In genomic region chr9:130663258-130664171, GRCh38 we compare ENCODE assay signal across 11 cellular contexts. TPM values are rescaled to one million over a fixed set of nuclear protein-coding genes. Genes with fewer than 3 reads are reported as not detected.
A peak's percentile ranks its signal among the peaks of the same experiment; 100 is the strongest.
DNase-seq lines count a peak whose midpoint lies in the region; ATAC-seq, FAIRE-seq and TF ChIP-seq lines count a peak whose summit lies in the region.
"Had no signal": no experiment of that assay in that cellular context is flagged by ENCODE, and none has a peak within 500 bp of the region (broad histone marks: within the 10 kb centered on the region; RNA-seq: fewer than 3 reads in every experiment).

No MANE protein-coding gene starts in this region.

- TF ChIP-seq EP300 in K562 (IDR thresholded peaks at IDR 0.05; ENCODE audit: low read length) = no peak

- CTCF ChIA-PET in CD4-positive, alpha-beta memory T cell (lab: Charles Lee; ENCODE audit: partially characterized antibody) = interaction anchor here (1.2 kb wide), 1 partner anchor 22 kb away, joined by 3 read pairs; no protein-coding TSS in a partner anchor
- CTCF ChIA-PET in K562 (lab: Yijun Ruan, JAX; ENCODE audit: low intra/inter-chr PET ratio) = no interaction called here

- peak overlapping the region in 1 of 7 donors; percentile 64 for H3K27ac Mint-ChIP-seq in CD4-positive, alpha-beta memory T cell
- no peak overlapping the region for H3K27ac Mint-ChIP-seq in mesothelial cell of epicardium
- no peak overlapping the region for H3K27ac Mint-ChIP-seq in osteocyte (ENCODE audit: unreplicated experiment)

- H3K9me1 ChIP-seq in K562 (ENCODE audit: control insufficient read depth, insufficient read depth, low read length) = no peaks in the 10 kb centered on the region

- peaks cover 40 to 48% of the 10 kb centered on the region in 2 donors for H3K27me3 Mint-ChIP-seq in CD4-positive, alpha-beta memory T cell
- H3K27me3 Mint-ChIP-seq in mesothelial cell of epicardium (ENCODE audit: low read depth) = peaks cover 97% of the 10 kb centered on the region
- H3K27me3 Mint-ChIP-seq in osteocyte (ENCODE audit: unreplicated experiment) = peaks cover 73% of the 10 kb centered on the region

- ATAC-seq in K562 (peak; percentile 63), HG02610 (IDR thresholded peaks at IDR 0.05; ENCODE audit: unreplicated experiment) (no peak)

- no peak for TF ChIP-seq POLR2A in K562 (conservative IDR thresholded peaks at IDR 0.05)

- H3K4me3 ChIP-seq in CD4-positive, alpha-beta memory T cell (ENCODE audit: low read length in 2 of 2) = peak overlapping the region in 1 of 2 donors; percentile 9
- peak overlapping the region; percentile 56 for H3K4me3 ChIP-seq in HUES6 (ENCODE audit: low read depth, low read length)
- no peak overlapping the region for H3K4me3 ChIP-seq in K562
- no peak overlapping the region for H3K4me3 ChIP-seq in kidney (ENCODE audit: low read length in 2 of 2)
- H3K4me3 ChIP-seq: thyroid gland had no signal

- H3K4me1 ChIP-seq in CD4-positive, alpha-beta memory T cell (ENCODE audit: insufficient read depth, low read length) = peaks cover 53% of the 10 kb centered on the region
- H3K4me1 ChIP-seq in HUES6 (ENCODE audit: control insufficient read depth, insufficient read depth, low read length) (peaks cover 32% of the 10 kb centered on the region), K562 (replicated peaks in 1 of 2; ENCODE audit: control insufficient read depth in 2 of 2, insufficient read depth in 2 of 2, low read length in 2 of 2) (peaks cover 0 to 69% of the 10 kb centered on the region in 2 experiments; a peak in 2 of 5 replicates), kidney (ENCODE audit: control insufficient read depth in 1 of 2, insufficient read depth in 1 of 2, low read depth in 1 of 2, low read length in 2 of 2) (peaks cover 0 to 3% of the 10 kb centered on the region in 2 donors)

- H4K20me1 ChIP-seq in K562 (replicated peaks; ENCODE audit: control insufficient read depth, insufficient read depth, low read length) = peaks cover 6% of the 10 kb centered on the region

- H3K27ac ChIP-seq in CD4-positive, alpha-beta memory T cell (ENCODE audit: low read depth, low read length) = no peak overlapping the region
- no peak overlapping the region for H3K27ac ChIP-seq in HUES6 (ENCODE audit: low read depth, low read length)
- no peak overlapping the region for H3K27ac ChIP-seq in K562 (ENCODE audit: extremely low read depth, low read depth, low read length)
- H3K27ac ChIP-seq in kidney (ENCODE audit: low read depth in 2 of 2, low read length in 2 of 2) = no peak overlapping the region
- H3K27ac ChIP-seq: thyroid gland had no signal

- H2AFZ ChIP-seq in K562 (ENCODE audit: low read depth, low read length) = no peak overlapping the region

- H3K4me1 Mint-ChIP-seq in CD4-positive, alpha-beta memory T cell = peaks cover 5 to 31% (median 23%) of the 10 kb centered on the region in 4 donors
- peaks cover 23% of the 10 kb centered on the region for H3K4me1 Mint-ChIP-seq in mesothelial cell of epicardium
- peaks cover 34% of the 10 kb centered on the region for H3K4me1 Mint-ChIP-seq in osteocyte (ENCODE audit: unreplicated experiment)

- DNase-seq in CD4-positive, alpha-beta memory T cell = no peak
- DNase-seq in K562 (ENCODE audit: extremely low read depth in 1 of 4, low spot score in 3 of 4) (no peak), mesothelial cell of epicardium (ENCODE audit: low spot score in 2 of 2, unreplicated experiment in 2 of 2) (no peak), kidney (no peak), osteocyte (ENCODE audit: extremely low spot score, unreplicated experiment) (no peak)
- DNase-seq in stimulated activated naive CD4-positive, alpha-beta T cell (lab: John Stamatoyannopoulos, UW) = no peak
- DNase-seq: NCI-H1694 had no signal

- in situ Hi-C loops in K562 (cut with MboI) = no loop called here

- WGBS in K562 (ENCODE audit: insufficient coverage, low coverage, missing lambda C conversion rate) = 29% methylated on average over 39 of the region's 80 CpGs

- H3K4me3 Mint-ChIP-seq in CD4-positive, alpha-beta memory T cell = peak overlapping the region in 7 of 8 donors; percentile 55 to 87 (median 76)
- H3K4me3 Mint-ChIP-seq in mesothelial cell of epicardium = peak overlapping the region; percentile 26
- no peak overlapping the region for H3K4me3 Mint-ChIP-seq in osteocyte (ENCODE audit: unreplicated experiment)

- BruUV-seq in K562 (replicated peaks; lab: Mats Ljungman, UMichigan) = no TSS peak

- FAIRE-seq in K562 (lab: Jason Lieb, UNC) (no peak), kidney (lab: Jason Lieb, UNC) (no peak)

- peaks cover 0 to 2% (median 0%) of the 10 kb centered on the region in 8 donors for H3K9me3 Mint-ChIP-seq in CD4-positive, alpha-beta memory T cell
- no peaks in the 10 kb centered on the region for H3K9me3 Mint-ChIP-seq in mesothelial cell of epicardium
- H3K9me3 Mint-ChIP-seq in osteocyte (ENCODE audit: unreplicated experiment) = no peaks in the 10 kb centered on the region

- H3K79me2 ChIP-seq in K562 (ENCODE audit: control insufficient read depth, insufficient read depth, low read length) = no peaks in the 10 kb centered on the region

- peaks cover 29% of the 10 kb centered on the region for H3K27me3 ChIP-seq in CD4-positive, alpha-beta memory T cell (ENCODE audit: insufficient read depth, low read length)
- H3K27me3 ChIP-seq in HUES6 (ENCODE audit: control insufficient read depth, insufficient read depth, low read length) (peaks cover 100% of the 10 kb centered on the region), K562 (ENCODE audit: control insufficient read depth in 2 of 2, insufficient read depth in 2 of 2, low read length in 2 of 2) (peaks cover 71 to 90% of the 10 kb centered on the region in 2 experiments)

- POLR2A ChIA-PET in CD4-positive, alpha-beta memory T cell (lab: Charles Lee; ENCODE audit: partially characterized antibody) = interaction anchor here (1.0 kb wide), 1 partner anchor 19 kb away, joined by 3 read pairs; no protein-coding TSS in a partner anchor
- POLR2A ChIA-PET in K562 (lab: Yijun Ruan, JAX) = interaction anchor here (0.5 kb wide), 1 partner anchor 336 kb away, joined by 3 read pairs; no protein-coding TSS in a partner anchor

- no peak overlapping the region for H3K9ac ChIP-seq in HUES6 (ENCODE audit: low read length)
- no peak overlapping the region for H3K9ac ChIP-seq in K562 (ENCODE audit: insufficient read depth in 1 of 2, low read depth in 2 of 2, low read length in 2 of 2)
- H3K9ac ChIP-seq in kidney (ENCODE audit: low read length in 2 of 2) = no peak overlapping the region

- TF ChIP-seq CTCF in K562 (IDR thresholded peaks at IDR 0.05 in 2 of 3, conservative IDR thresholded peaks at IDR 0.05 in 1 of 3; ENCODE audit: insufficient read depth in 2 of 3, low read depth in 1 of 3, low read length in 3 of 3) (no peak), mesothelial cell of epicardium (IDR thresholded peaks at IDR 0.05; ENCODE audit: unreplicated experiment) (no peak), kidney (IDR thresholded peaks at IDR 0.05; ENCODE audit: borderline replicate concordance, extremely low read depth, insufficient read depth) (no peak), osteocyte (IDR thresholded peaks at IDR 0.05) (no peak)

- no peaks in the 10 kb centered on the region for H3K36me3 Mint-ChIP-seq in CD4-positive, alpha-beta memory T cell
- H3K36me3 Mint-ChIP-seq in mesothelial cell of epicardium (peaks cover under 1% of the 10 kb centered on the region), osteocyte (ENCODE audit: unreplicated experiment) (no peaks in the 10 kb centered on the region)

- H3K9me3 ChIP-seq in CD4-positive, alpha-beta memory T cell (ENCODE audit: control insufficient read depth in 1 of 2, low read length in 2 of 2) = no peaks in the 10 kb centered on the region
- H3K9me3 ChIP-seq in HUES6 (ENCODE audit: control insufficient read depth, insufficient read depth, low read depth, low read length) (peaks cover 6% of the 10 kb centered on the region), K562 (replicated peaks; ENCODE audit: control insufficient read depth, insufficient read depth, low read depth, low read length) (no peaks in the 10 kb centered on the region), kidney (ENCODE audit: control insufficient read depth in 1 of 2, low read length in 2 of 2) (no peaks in the 10 kb centered on the region)
- H3K9me3 ChIP-seq: thyroid gland had no signal

- no peak overlapping the region for H3K4me2 ChIP-seq in K562 (ENCODE audit: insufficient read depth, low read length)

- TF ChIP-seq RAD21 in K562 (CRISPR knock-in tag; conservative IDR thresholded peaks at IDR 0.05 in 1 of 2, IDR thresholded peaks at IDR 0.05 in 1 of 2) = no peak

- no peaks in the 10 kb centered on the region for H3K36me3 ChIP-seq in CD4-positive, alpha-beta memory T cell (ENCODE audit: insufficient read depth, low read length)
- H3K36me3 ChIP-seq in HUES6 (ENCODE audit: control insufficient read depth, insufficient read depth, low read length) (no peaks in the 10 kb centered on the region), K562 (ENCODE audit: control insufficient read depth, insufficient read depth, low read length) (no peaks in the 10 kb centered on the region), kidney (ENCODE audit: control insufficient read depth in 1 of 2, insufficient read depth in 2 of 2, low read length in 2 of 2) (no peaks in the 10 kb centered on the region)
- H3K36me3 ChIP-seq: thyroid gland had no signal

- intact Hi-C loops in CD4-positive, alpha-beta memory T cell (cut with micrococcal nuclease) = no loop called here
- intact Hi-C loops in K562 (cut with micrococcal nuclease) = no loop called here
- intact Hi-C loops in kidney (cut with DNase I) = no loop called here

RNA-seq across cellular contexts. Expression of gene PRDM12, which starts 0.9 kb away (rescaled TPM):
- total RNA-seq in CD4-positive, alpha-beta memory T cell = not detected
- under 1 TPM in 1 of 2 donors, not detected in 1; 0.11 TPM for polyA plus RNA-seq in CD4-positive, alpha-beta memory T cell
- 0.12 TPM in 1 of 2 replicates, not detected in the other for total RNA-seq in K562 (2011; cell fraction: chromatin; rRNA removed; ENCODE audit: low replicate concordance)
- 0.26 and 0.33 TPM in 2 replicates for total RNA-seq in K562 (2011; cell fraction: nucleolus; rRNA removed)
- 0.22 and 0.31 TPM in 2 replicates for total RNA-seq in K562 (2011; cell fraction: nucleoplasm; rRNA removed)
- total RNA-seq in K562 (2014; rRNA removed) = 0.08 and 0.09 TPM in 2 replicates
- 0.10 TPM in 1 of 2 replicates, not detected in the other for total RNA-seq in K562 (2014; rRNA removed; fragmentation: Illumina TruSeq; extraction: Trizol)
- 0.08 TPM in 1 of 2 replicates, not detected in the other for total RNA-seq in K562 (2015; rRNA removed; fragmentation: Illumina TruSeq; extraction: Trizol)
- total RNA-seq in K562 (2021) = 0.22 and 0.25 TPM in 2 replicates
- 0.04 and 0.07 TPM in 2 replicates for polyA plus RNA-seq in K562 (2011; rRNA removed)
- polyA plus RNA-seq in K562 (2011; cell fraction: cytosol; rRNA removed) = 0.03 and 0.16 TPM in 2 replicates
- polyA plus RNA-seq in K562 (2011; cell fraction: nucleus; rRNA removed) = 0.17 and 0.28 TPM in 2 replicates
- 0.13 and 0.21 TPM in 2 replicates for polyA plus RNA-seq in K562 (2012)
- polyA plus RNA-seq in K562 (2014; fragmentation: Illumina TruSeq; extraction: Trizol) = 0.11 and 0.18 TPM in 2 replicates
- under 1 TPM; 0.04 to 0.06 TPM for polyA plus RNA-seq in K562 (2014; fragmentation: Nextera tagmentation; extraction: Ambion mirVana)
- polyA plus RNA-seq in K562 (2014; rRNA removed) = 0.05 TPM in 1 of 2 replicates, not detected in the other
- polyA minus RNA-seq in K562 (2011; rRNA and poly(A)+ RNA removed) = 0.06 TPM in 1 of 2 replicates, not detected in the other
- polyA minus RNA-seq in K562 (2011; cell fraction: cytosol; rRNA and poly(A)+ RNA removed) = not detected in 2 replicates
- polyA minus RNA-seq in K562 (2011; cell fraction: nucleus; rRNA and poly(A)+ RNA removed) = 0.22 and 0.27 TPM in 2 replicates
- 0.11 TPM in 1 of 3 replicates, not detected in the others for total RNA-seq in mesothelial cell of epicardium
- not detected for total RNA-seq in kidney
- polyA plus RNA-seq in kidney (ENCODE audit: insufficient read depth, low read depth, low replicate concordance) = not detected
- not detected in 2 replicates for total RNA-seq in osteocyte
- total RNA-seq: posterior vena cava, thyroid gland had no signal

RNA-seq across cellular contexts. Expression of gene EXOSC2, which starts 30.1 kb away (rescaled TPM):
- total RNA-seq in CD4-positive, alpha-beta memory T cell = 10 to 100 TPM; 53.9 to 60.8 TPM
- 10 to 100 TPM; 22.6 to 25.3 TPM for polyA plus RNA-seq in CD4-positive, alpha-beta memory T cell
- 184 and 273 TPM in 2 replicates for total RNA-seq in K562 (2011; cell fraction: chromatin; rRNA removed; ENCODE audit: low replicate concordance)
- 146 and 158 TPM in 2 replicates for total RNA-seq in K562 (2011; cell fraction: nucleolus; rRNA removed)
- total RNA-seq in K562 (2011; cell fraction: nucleoplasm; rRNA removed) = 163 and 165 TPM in 2 replicates
- total RNA-seq in K562 (2014; rRNA removed) (48.5 and 50.6 TPM in 2 replicates), K562 (2014; rRNA removed; fragmentation: Illumina TruSeq; extraction: Trizol) (101 and 105 TPM in 2 replicates), K562 (2015; rRNA removed; fragmentation: Illumina TruSeq; extraction: Trizol) (81.4 and 87.0 TPM in 2 replicates), K562 (2021) (67.1 and 71.8 TPM in 2 replicates), mesothelial cell of epicardium (52.8 to 56.2 TPM (median 54.4 TPM) in 3 replicates), kidney (26.4 TPM), osteocyte (26.1 and 26.2 TPM in 2 replicates)
- polyA plus RNA-seq in K562 (2011; rRNA removed) (59.9 and 87.5 TPM in 2 replicates), K562 (2014; fragmentation: Illumina TruSeq; extraction: Trizol) (69.1 and 77.6 TPM in 2 replicates), K562 (2014; fragmentation: Nextera tagmentation; extraction: Ambion mirVana) (10 to 100 TPM; 46.0 to 89.0 TPM), K562 (2014; rRNA removed) (66.5 and 75.3 TPM in 2 replicates), kidney (ENCODE audit: insufficient read depth, low read depth, low replicate concordance) (13.0 TPM)
- 43.9 and 54.9 TPM in 2 replicates for polyA plus RNA-seq in K562 (2011; cell fraction: cytosol; rRNA removed)
- polyA plus RNA-seq in K562 (2011; cell fraction: nucleus; rRNA removed) = 73.0 and 84.7 TPM in 2 replicates
- 29.1 and 50.1 TPM in 2 replicates for polyA plus RNA-seq in K562 (2012)
- 133 and 165 TPM in 2 replicates for polyA minus RNA-seq in K562 (2011; rRNA and poly(A)+ RNA removed)
- polyA minus RNA-seq in K562 (2011; cell fraction: cytosol; rRNA and poly(A)+ RNA removed) = 30.0 and 37.4 TPM in 2 replicates
- polyA minus RNA-seq in K562 (2011; cell fraction: nucleus; rRNA and poly(A)+ RNA removed) = 44.0 and 56.3 TPM in 2 replicates
